In the genomic region with DNA sequence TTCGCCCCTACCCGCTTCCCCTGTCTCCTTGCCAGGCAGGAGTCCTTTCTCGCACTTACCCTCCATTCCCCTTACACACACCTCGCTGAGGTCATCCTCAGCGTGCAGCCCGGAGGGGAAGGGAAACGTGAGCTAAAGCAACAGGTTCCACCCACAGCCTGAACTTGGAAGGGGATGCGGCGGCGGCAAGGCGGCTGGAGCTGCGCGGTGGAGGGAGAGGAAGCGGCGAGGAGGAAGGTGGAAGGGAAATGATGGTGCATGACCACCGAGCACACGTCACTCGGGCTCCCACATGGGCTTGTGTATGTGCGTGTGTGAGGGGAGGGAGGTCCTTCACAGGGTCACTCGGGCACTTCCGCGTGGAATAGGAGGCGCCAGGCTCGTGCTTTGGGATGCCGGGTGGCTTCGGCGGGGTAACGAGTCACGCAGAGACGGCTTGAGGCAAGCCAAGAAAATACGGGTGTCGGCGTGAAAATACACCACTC, we compare ENCODE assay signal across 8 cellular contexts.
DNase-seq lines count a peak whose midpoint lies in the region; ATAC-seq, FAIRE-seq and TF ChIP-seq lines count a peak whose summit lies in the region.

No MANE protein-coding gene starts in this region.

- H3K36me3 ChIP-seq in MG63 (peaks cover 17% of the 10 kb centered on the region), vagina (no peaks in the 10 kb centered on the region)

- CTCF ChIA-PET in activated B cell treated with CpG ODN at 0.5 μM for 24 hours (lab: Charles Lee) = no interaction called here

- intact Hi-C loops in activated CD4-positive, alpha-beta T cell treated with anti-CD3 and anti-CD28 coated beads, Interleukin-2, amount 10 ng/mL, durations not matched to agents 24 days and 14 days (cut with micrococcal nuclease) = loop anchor here (10.0 kb wide), 2 partner anchors 462 to 1658 kb away; a partner anchor contains a TSS
- intact Hi-C loops in activated B cell treated with CpG ODN at 0.5 μM for 24 hours (cut with micrococcal nuclease) = loop anchor here (5.0 kb wide), 2 partner anchors 224 to 684 kb away; a partner anchor contains a TSS
- intact Hi-C loops in vagina (cut with DNase I) = no loop called here

- peak; percentile 48; the same call in 1 of the 2 replicates for TF ChIP-seq POLR2A in H54 (IDR thresholded peaks at IDR 0.05; ENCODE audit: low read depth, low read length)
- no peak for TF ChIP-seq POLR2A in vagina (IDR thresholded peaks at IDR 0.05)

- no peak for FAIRE-seq in H54 (lab: Jason Lieb, UNC)

- H3K27me3 ChIP-seq in MG63 (no peaks in the 10 kb centered on the region), vagina (no peaks in the 10 kb centered on the region)

- POLR2A ChIA-PET in activated B cell treated with CpG ODN at 0.5 μM for 24 hours (lab: Charles Lee) = no interaction called here

- DNase-seq in activated CD4-positive, alpha-beta T cell treated with anti-CD3 and anti-CD28 coated beads, Interleukin-2, amount 10 ng/mL, durations not matched to agents 24 days and 14 days = peak; percentile 79
- no peak for DNase-seq in activated CD4-positive, alpha-beta T cell treated with anti-CD3 and anti-CD28 coated beads for 1 hour
- peak; percentile 87 for DNase-seq in H54 (ENCODE audit: insufficient read length, low spot score)
- peak; percentile 84 for DNase-seq in MG63
- no peak for DNase-seq in activated B cell treated with CpG ODN at 0.5 μM for 24 hours
- peak; percentile 81 for DNase-seq in fibroblast of peridontal ligament (ENCODE audit: extremely low read depth)
- peak; percentile 39 for DNase-seq in naive B cell
- DNase-seq in vagina (ENCODE audit: extremely low spot score in 2 of 2) = no peak

- H3K4me1 ChIP-seq in vagina = peaks cover 31% of the 10 kb centered on the region

- no peaks in the 10 kb centered on the region for H3K9me3 Mint-ChIP-seq in activated CD4-positive, alpha-beta T cell treated with anti-CD3 and anti-CD28 coated beads, Interleukin-2, amount 10 ng/mL, durations not matched to agents 24 days and 14 days
- H3K9me3 Mint-ChIP-seq in activated B cell treated with CpG ODN at 0.5 μM for 24 hours (no peaks in the 10 kb centered on the region), naive B cell (peaks cover 0 to 6% (median 0%) of the 10 kb centered on the region in 7 donors)

- H3K27ac Mint-ChIP-seq in activated CD4-positive, alpha-beta T cell treated with anti-CD3 and anti-CD28 coated beads, Interleukin-2, amount 10 ng/mL, durations not matched to agents 24 days and 14 days = peak overlapping the region; percentile 72
- H3K27ac Mint-ChIP-seq in activated B cell treated with CpG ODN at 0.5 μM for 24 hours = no peak overlapping the region
- peak overlapping the region; percentile 17 to 95 (median 76) for H3K27ac Mint-ChIP-seq in naive B cell

- peak overlapping the region; percentile 93 for H3K4me3 Mint-ChIP-seq in activated CD4-positive, alpha-beta T cell treated with anti-CD3 and anti-CD28 coated beads, Interleukin-2, amount 10 ng/mL, durations not matched to agents 24 days and 14 days
- H3K4me3 Mint-ChIP-seq in activated B cell treated with CpG ODN at 0.5 μM for 24 hours (peak overlapping the region; percentile 90), naive B cell (peak overlapping the region; percentile 80 to 96 (median 92))

- H3K9me3 ChIP-seq in MG63 = no peaks in the 10 kb centered on the region
- no peaks in the 10 kb centered on the region for H3K9me3 ChIP-seq in vagina

- H3K27ac ChIP-seq in vagina = peak overlapping the region; percentile 96

- ATAC-seq in activated B cell treated with CpG ODN at 0.5 μM for 24 hours (ENCODE audit: low read depth) (peak; percentile 56), naive B cell (ENCODE audit: low read depth in 2 of 2) (peak; percentile 76 to 78)

- peaks cover 18% of the 10 kb centered on the region for H3K4me1 Mint-ChIP-seq in activated CD4-positive, alpha-beta T cell treated with anti-CD3 and anti-CD28 coated beads, Interleukin-2, amount 10 ng/mL, durations not matched to agents 24 days and 14 days
- H3K4me1 Mint-ChIP-seq in activated B cell treated with CpG ODN at 0.5 μM for 24 hours (peaks cover 21% of the 10 kb centered on the region), naive B cell (peaks cover 21 to 26% (median 23%) of the 10 kb centered on the region in 3 donors)

- H3K4me3 ChIP-seq in MG63 (peak overlapping the region; percentile 83), vagina (peak overlapping the region; percentile 58 to 72)

- TF ChIP-seq CTCF in activated B cell treated with CpG ODN at 0.5 μM for 24 hours (IDR thresholded peaks at IDR 0.05) = no peak
- no peak for TF ChIP-seq CTCF in vagina (IDR thresholded peaks at IDR 0.05)

- H3K27me3 Mint-ChIP-seq in activated CD4-positive, alpha-beta T cell treated with anti-CD3 and anti-CD28 coated beads, Interleukin-2, amount 10 ng/mL, durations not matched to agents 24 days and 14 days = peaks cover 56% of the 10 kb centered on the region
- H3K27me3 Mint-ChIP-seq in activated B cell treated with CpG ODN at 0.5 μM for 24 hours = peaks cover 27% of the 10 kb centered on the region
- H3K27me3 Mint-ChIP-seq in naive B cell = peaks cover 33 to 61% (median 58%) of the 10 kb centered on the region in 3 donors

- H3K36me3 Mint-ChIP-seq in activated CD4-positive, alpha-beta T cell treated with anti-CD3 and anti-CD28 coated beads, Interleukin-2, amount 10 ng/mL, durations not matched to agents 24 days and 14 days (ENCODE audit: low read depth) = no peaks in the 10 kb centered on the region
- H3K36me3 Mint-ChIP-seq in activated B cell treated with CpG ODN at 0.5 μM for 24 hours (ENCODE audit: low read depth) = no peaks in the 10 kb centered on the region
- H3K36me3 Mint-ChIP-seq in naive B cell = no peaks in the 10 kb centered on the region

Comparison
In these comparisons a context has a peak if more than half of its experiments do, and no peak if none do; other contexts are left out.
1. DNase-seq: peak in activated CD4-positive, alpha-beta T cell treated with anti-CD3 and anti-CD28 coated beads, Interleukin-2, amount 10 ng/mL, durations not matched to agents 24 days and 14 days (single experiment), H54 (single experiment), MG63 (single experiment), fibroblast of peridontal ligament (single experiment) and naive B cell (single experiment); none in activated CD4-positive, alpha-beta T cell treated with anti-CD3 and anti-CD28 coated beads for 1 hour (single experiment), activated B cell treated with CpG ODN at 0.5 μM for 24 hours (single experiment) and vagina (0 of 2).
2. Peak in every context shown above with its lines, with median percentiles within 50 percentile points of each other: H3K4me3 Mint-ChIP-seq.